Comparison of ENCODE assay signal across 8 cellular contexts in the genomic region with DNA sequence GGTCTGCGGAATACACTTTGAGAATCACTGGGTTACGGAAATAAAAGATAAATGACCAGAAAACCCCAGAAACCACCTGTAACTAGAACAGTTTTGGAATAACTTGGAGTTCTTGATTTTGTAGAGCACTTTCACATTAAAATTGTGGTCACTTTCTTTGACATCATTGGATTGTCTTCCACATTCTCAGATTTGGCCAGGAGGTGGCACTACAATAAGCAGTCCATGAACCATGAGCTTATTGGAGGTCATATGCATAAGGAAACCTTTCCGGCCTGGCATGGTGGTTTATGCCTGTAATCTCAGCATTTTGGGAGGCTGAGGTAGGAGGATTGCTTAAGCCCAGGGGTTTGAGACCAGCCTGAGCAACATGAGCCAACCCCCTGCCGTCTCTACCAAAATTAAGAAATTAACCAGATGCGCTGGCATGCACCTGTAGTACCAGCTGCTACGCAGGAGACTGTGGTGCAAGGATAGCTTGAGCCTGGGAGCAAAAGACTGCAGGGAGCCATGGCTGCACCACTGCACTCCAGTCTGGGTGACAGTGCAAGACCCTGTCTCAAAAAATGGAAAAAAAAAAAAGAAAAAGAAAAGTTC.
DNase-seq lines count a peak whose midpoint lies in the region; ATAC-seq, FAIRE-seq and TF ChIP-seq lines count a peak whose summit lies in the region.

No MANE protein-coding gene starts in this region.

- ATAC-seq in GM18867 (IDR thresholded peaks at IDR 0.05; ENCODE audit: unreplicated experiment) (peak; percentile 90), esophagus mucosa (peak; percentile 47), GM19455 (IDR thresholded peaks at IDR 0.05; ENCODE audit: unreplicated experiment) (no peak)

- H3K4me3 ChIP-seq in HL-60 (replicated peaks; ENCODE audit: insufficient read depth, low read length) (no peak overlapping the region), suprapubic skin (no peak overlapping the region)

- TF ChIP-seq EP300 in suprapubic skin (IDR thresholded peaks at IDR 0.05), result no peak

- no peaks in the 10 kb centered on the region for H3K9me3 ChIP-seq in suprapubic skin

- peak; percentile 48 for DNase-seq in COLO829 (ENCODE audit: low spot score)
- peak in 1 of 2 experiments; percentile 8 for DNase-seq in HL-60 (ENCODE audit: low read depth in 1 of 2, low spot score in 1 of 2)
- peak; percentile 24 for DNase-seq in pons (ENCODE audit: low spot score)
- no peak for DNase-seq in suprapubic skin (ENCODE audit: low spot score in 2 of 2)

- H3K36me3 ChIP-seq in suprapubic skin, result no peaks in the 10 kb centered on the region

- no peak overlapping the region for H3K27ac ChIP-seq in HL-60 (replicated peaks)
- no peak overlapping the region for H3K27ac ChIP-seq in suprapubic skin

- 84% methylated on average over 6 of the region's 6 CpGs for WGBS in suprapubic skin

- H3K27me3 ChIP-seq in HL-60 (ENCODE audit: insufficient read depth, poor library complexity, severe bottlenecking) (no peaks in the 10 kb centered on the region), suprapubic skin (no peaks in the 10 kb centered on the region)

- peak; percentile 47 for TF ChIP-seq CTCF in HL-60 (IDR thresholded peaks at IDR 0.05; ENCODE audit: insufficient read depth, low read length)
- peak in 1 of 2 donors; percentile 32 for TF ChIP-seq CTCF in suprapubic skin (IDR thresholded peaks at IDR 0.05)

- TF ChIP-seq POLR2A in suprapubic skin (IDR thresholded peaks at IDR 0.05), result no peak

- peak; percentile 50 for FAIRE-seq in TTC549 (lab: Jason Lieb, UNC)

- H3K4me1 ChIP-seq in suprapubic skin, result no peaks in the 10 kb centered on the region

Comparison
In these comparisons a context has a peak if more than half of its experiments do, and no peak if none do; other contexts are left out.
1. DNase-seq: peak in COLO829 (single experiment) and pons (single experiment); none in suprapubic skin (0 of 2).